In genomic region chr17:68509151-68510057, GRCh38 we compare ENCODE assay signal across 1 cellular context.
TF ChIP-seq lines count a peak whose summit lies in the region.

No MANE protein-coding gene starts in this region.

TF ChIP-seq in K562, 482 proteins besides CTCF, POLR2A, EP300 and RAD21 (continued from another document):
- TF ChIP-seq ZNF518B (CRISPR knock-in tag; IDR thresholded peaks at IDR 0.05) (no peak), JUN (IDR thresholded peaks at IDR 0.05; ENCODE audit: borderline replicate concordance, low read depth, low read length) (no peak), JUN (CRISPR knock-in tag; IDR thresholded peaks at IDR 0.05; ENCODE audit: borderline replicate concordance) (no peak), NR2C2 (CRISPR knock-in tag; IDR thresholded peaks at IDR 0.05) (no peak), NR2C2 (tag; IDR thresholded peaks at IDR 0.05) (0 out of 2 replicates have a peak, but pooled peaks have one; percentile 16), PKNOX1 (IDR thresholded peaks at IDR 0.05) (peak; percentile 93), ELK3 (CRISPR knock-in tag; IDR thresholded peaks at IDR 0.05) (no peak)
